14 cellular contexts compared by ENCODE assay signal in genomic region chr5:62692946-62693713, GRCh38.
"Had no signal": no experiment of that assay in that cellular context is flagged by ENCODE, and none has a peak within 500 bp of the region (broad histone marks: within the 10 kb centered on the region; RNA-seq: fewer than 3 reads in every experiment).

No MANE protein-coding gene starts in this region.

- DNase-seq: activated CD8-positive, alpha-beta T cell treated with anti-CD3 and anti-CD28 coated beads for 36 hours; activated naive CD4-positive, alpha-beta T cell; activated naive CD8-positive, alpha-beta T cell treated with anti-CD3 and anti-CD28 coated beads for 36 hours; activated T-cell treated with anti-CD3 and anti-CD28 coated beads, Interleukin-2, amount 50 U/mL, for 1 hour; amniotic stem cell; dermis blood vessel endothelial cell; effector memory CD8-positive, alpha-beta T cell; retina; stimulated activated naive B cell treated with anti-CD40 and anti-IgM and Interleukin-4, amounts not matched to agents 10 μg/mL and 1 μg/mL and 100 μg/mL, for 72 hours; upper lobe of left lung had no signal

- H3K4me2 ChIP-seq: hepatocyte had no signal

- H3K36me3 ChIP-seq: cardiac muscle cell, thoracic aorta, upper lobe of left lung had no signal

- H3K4me3 ChIP-seq: cardiac muscle cell, hepatocyte, thoracic aorta, upper lobe of left lung had no signal

- H2AFZ ChIP-seq: hepatocyte had no signal

- ATAC-seq: activated CD8-positive, alpha-beta T cell treated with anti-CD3 and anti-CD28 coated beads for 36 hours; activated T-helper 17 cell treated with anti-CD3 and anti-CD28 coated beads, Interleukin-2, amount 50 U/mL, for 72 hours; effector memory CD8-positive, alpha-beta T cell; stimulated activated naive B cell treated with anti-CD40 and anti-IgM and Interleukin-4, amounts not matched to agents 10 μg/mL and 1 μg/mL and 100 μg/mL, for 72 hours had no signal

- H3K27me3 ChIP-seq: cardiac muscle cell, hepatocyte, upper lobe of left lung had no signal

- H3K9me3 ChIP-seq: thoracic aorta, upper lobe of left lung had no signal

- H3K27ac ChIP-seq: cardiac muscle cell, hepatocyte, thoracic aorta, upper lobe of left lung had no signal
